In genomic region chr5:146872191-146872590, GRCh38 we compare ENCODE assay signal across 17 cellular contexts. TPM values are rescaled to one million over a fixed set of nuclear protein-coding genes. Genes with fewer than 3 reads are reported as not detected.
DNase-seq lines count a peak whose midpoint lies in the region; ATAC-seq and TF ChIP-seq lines count a peak whose summit lies in the region.
"Had no signal": no experiment of that assay in that cellular context is flagged by ENCODE, and none has a peak within 500 bp of the region (broad histone marks: within the 10 kb centered on the region; RNA-seq: fewer than 3 reads in every experiment).

No MANE protein-coding gene starts in this region.

- no peak overlapping the region for H3K4me2 ChIP-seq in SK-N-SH
- H3K4me2 ChIP-seq: A549 had no signal

- peak overlapping the region; percentile 39 for H3K27ac Mint-ChIP-seq in WTC11
- H3K27ac Mint-ChIP-seq: CD4-positive, alpha-beta T cell had no signal

- peak overlapping the region; percentile 30 for H3K4me3 Mint-ChIP-seq in WTC11
- H3K4me3 Mint-ChIP-seq in activated T-cell treated with anti-CD3 and anti-CD28 coated beads, Interleukin-2, amount 50 U/mL, for 4 hours, result no peak overlapping the region
- H3K4me3 Mint-ChIP-seq: CD4-positive, alpha-beta T cell had no signal

- DNase-seq in SK-N-SH, result no peak
- no peak for DNase-seq in WTC11 (ENCODE audit: low spot score)
- DNase-seq in activated T-cell treated with anti-CD3 and anti-CD28 coated beads, Interleukin-2, amount 50 U/mL, for 4 hours, result no peak
- DNase-seq in germinal center (ENCODE audit: low spot score), result no peak
- no peak for DNase-seq in left cardiac atrium
- DNase-seq in activated naive CD4-positive, alpha-beta T cell (lab: John Stamatoyannopoulos, UW), result no peak
- DNase-seq: AML-193; Caco-2; CD4-positive, alpha-beta T cell; GM23248; H7; IMR-90 had no signal

- POLR2A ChIA-PET in SK-N-SH (lab: Yijun Ruan, JAX), result no interaction called here
- POLR2A ChIA-PET in WTC11 (lab: Charles Lee), result no interaction called here

- H3K9me3 ChIP-seq in SK-N-SH (no peaks in the 10 kb centered on the region), iPS-18a (ENCODE audit: control insufficient read depth, low read depth, low read length) (no peaks in the 10 kb centered on the region)
- H3K9me3 ChIP-seq: A549, Caco-2 had no signal

- no peaks in the 10 kb centered on the region; the same call in 1 of the 2 replicates for H4K20me1 ChIP-seq in SK-N-SH (ENCODE audit: insufficient read depth)

- CTCF ChIA-PET in SK-N-SH (lab: Yijun Ruan, JAX), result interaction anchor here (1.2 kb wide), 1 partner anchor 94 kb away, joined by 3 read pairs; no protein-coding TSS in a partner anchor
- CTCF ChIA-PET in WTC11 (lab: Charles Lee), result interaction anchor here (0.9 to 1.9 kb wide), 4 partner anchors 20 to 339 kb away, joined by 3 to 5 read pairs (median 4); no protein-coding TSS in a partner anchor

- H3K27me3 ChIP-seq in SK-N-SH (ENCODE audit: insufficient read depth) (no peaks in the 10 kb centered on the region), iPS-18a (ENCODE audit: control insufficient read depth, insufficient read depth, low read length) (peaks cover 15% of the 10 kb centered on the region)

- H3K4me3 ChIP-seq in SK-N-SH (ENCODE audit: low read depth in 2 of 2, low read length in 1 of 2) (no peak overlapping the region), iPS-18a (ENCODE audit: low read length) (peak overlapping the region; percentile 19)
- H3K4me3 ChIP-seq: A549, GM23248 had no signal

- H3K27ac ChIP-seq in SK-N-SH (ENCODE audit: low read depth in 2 of 2, low read length in 1 of 2) (peak overlapping the region; percentile 52 to 69; a peak in 2 of 4 replicates), iPS-18a (ENCODE audit: low read length) (no peak overlapping the region)
- H3K27ac ChIP-seq: 22Rv1, A549, C4-2B, GM23248 had no signal

- H3K36me3 Mint-ChIP-seq in WTC11, result no peaks in the 10 kb centered on the region
- no peaks in the 10 kb centered on the region for H3K36me3 Mint-ChIP-seq in activated T-cell treated with anti-CD3 and anti-CD28 coated beads, Interleukin-2, amount 50 U/mL, for 4 hours (ENCODE audit: insufficient read depth)

- H3K9me3 Mint-ChIP-seq in WTC11, result no peaks in the 10 kb centered on the region
- no peaks in the 10 kb centered on the region for H3K9me3 Mint-ChIP-seq in activated T-cell treated with anti-CD3 and anti-CD28 coated beads, Interleukin-2, amount 50 U/mL, for 4 hours
- H3K9me3 Mint-ChIP-seq: CD4-positive, alpha-beta T cell had no signal

- no peak for TF ChIP-seq EP300 in SK-N-SH (IDR thresholded peaks at IDR 0.05; ENCODE audit: borderline replicate concordance in 1 of 2, low read depth in 1 of 2, low read length in 1 of 2)

- no peak for ATAC-seq in SK-N-SH treated with all-trans-retinoic acid at 6 μM for 48 hours
- ATAC-seq in WTC11, result peak; percentile 48
- ATAC-seq in activated T-cell treated with anti-CD3 and anti-CD28 coated beads, Interleukin-2, amount 50 U/mL, for 4 hours, result no peak
- no peak for ATAC-seq in left cardiac atrium
- ATAC-seq: A549 had no signal

- H3K4me1 ChIP-seq in SK-N-SH (ENCODE audit: control insufficient read depth in 1 of 2, insufficient read depth in 2 of 2, low read depth in 1 of 2, low read length in 1 of 2), result peaks cover 0 to 2% of the 10 kb centered on the region in 2 experiments; a peak in 3 of 4 replicates
- peaks cover 65% of the 10 kb centered on the region for H3K4me1 ChIP-seq in iPS-18a (ENCODE audit: control insufficient read depth, low read depth, low read length)
- H3K4me1 ChIP-seq: A549, Caco-2 had no signal

- intact Hi-C loops in left cardiac atrium (cut with DNase I), result no loop called here

- no peak for TF ChIP-seq RAD21 in SK-N-SH (IDR thresholded peaks at IDR 0.05; ENCODE audit: low read length)

- 86% methylated on average over 1 of the region's 1 CpG for WGBS in SK-N-SH (ENCODE audit: low lambda C conversion rate)

- TF ChIP-seq CTCF in SK-N-SH (IDR thresholded peaks at IDR 0.05) (no peak), WTC11 (IDR thresholded peaks at IDR 0.05) (no peak)

- H3K79me2 ChIP-seq in SK-N-SH (ENCODE audit: insufficient read depth), result no peaks in the 10 kb centered on the region

- H3K36me3 ChIP-seq in SK-N-SH (replicated peaks in 1 of 2; ENCODE audit: control insufficient read depth in 1 of 2, insufficient read depth in 2 of 2, low read length in 1 of 2) (peaks cover 0 to 2% of the 10 kb centered on the region in 2 experiments), iPS-18a (ENCODE audit: control insufficient read depth, low read depth, low read length) (no peaks in the 10 kb centered on the region)

- peaks cover 19% of the 10 kb centered on the region for H3K27me3 Mint-ChIP-seq in WTC11 (ENCODE audit: low read depth)
- peaks cover 4% of the 10 kb centered on the region for H3K27me3 Mint-ChIP-seq in activated T-cell treated with anti-CD3 and anti-CD28 coated beads, Interleukin-2, amount 50 U/mL, for 4 hours (ENCODE audit: low read depth)

- H3K4me1 Mint-ChIP-seq in WTC11, result peaks cover 68% of the 10 kb centered on the region
- peaks cover 12% of the 10 kb centered on the region for H3K4me1 Mint-ChIP-seq in activated T-cell treated with anti-CD3 and anti-CD28 coated beads, Interleukin-2, amount 50 U/mL, for 4 hours (ENCODE audit: low read depth)

- peaks cover 13% of the 10 kb centered on the region for H3F3A ChIP-seq in SK-N-SH (replicated peaks; ENCODE audit: insufficient read depth)

- no peaks in the 10 kb centered on the region for H3K9me2 ChIP-seq in SK-N-SH

- H3K9ac ChIP-seq in SK-N-SH, result no peak overlapping the region
- no peak overlapping the region for H3K9ac ChIP-seq in iPS-18a (ENCODE audit: low read length)
- H3K9ac ChIP-seq: GM23248 had no signal

- H2AFZ ChIP-seq in SK-N-SH (ENCODE audit: low read depth), result no peak overlapping the region
- H2AFZ ChIP-seq: GM23248 had no signal

TF ChIP-seq in SK-N-SH, 30 proteins besides CTCF, POLR2A, EP300 and RAD21 (continues in another document):
- TF ChIP-seq CHD2 (IDR thresholded peaks at IDR 0.05; ENCODE audit: low read length, partially characterized antibody) (no peak), MAX (IDR thresholded peaks at IDR 0.05; ENCODE audit: low read depth) (no peak), GATA2 (CRISPR knock-in tag; IDR thresholded peaks at IDR 0.05) (no peak), NFIC (IDR thresholded peaks at IDR 0.05; ENCODE audit: borderline replicate concordance) (no peak), POLR2AphosphoS5 (IDR thresholded peaks at IDR 0.05; ENCODE audit: low read depth, low read length) (no peak)

TF ChIP-seq in SK-N-SH treated with all-trans-retinoic acid at 6 μM for 48 hours, 23 proteins besides CTCF, POLR2A, EP300 and RAD21 (continues in another document):
- TF ChIP-seq RARB (CRISPR knock-in tag; IDR thresholded peaks at IDR 0.05) (no peak), CREB5 (CRISPR knock-in tag; IDR thresholded peaks at IDR 0.05; ENCODE audit: low read depth) (no peak), ZNF565 (CRISPR knock-in tag; conservative IDR thresholded peaks at IDR 0.05; ENCODE audit: low read depth) (no peak), ISL1 (CRISPR knock-in tag; IDR thresholded peaks at IDR 0.05) (no peak), ZNF8 (CRISPR knock-in tag; IDR thresholded peaks at IDR 0.05) (no peak), TOX (CRISPR knock-in tag; IDR thresholded peaks at IDR 0.05; ENCODE audit: borderline replicate concordance) (no peak), ESRRG (CRISPR knock-in tag; IDR thresholded peaks at IDR 0.05) (no peak)

TF ChIP-seq in WTC11, 78 proteins besides CTCF, POLR2A, EP300 and RAD21 (continues in another document):
- TF ChIP-seq CREB1 (CRISPR knock-in tag; IDR thresholded peaks at IDR 0.05), result no peak
- no peak for TF ChIP-seq MAX (CRISPR knock-in tag; IDR thresholded peaks at IDR 0.05)
- TF ChIP-seq TEAD4 (CRISPR knock-in tag; IDR thresholded peaks at IDR 0.05), result no peak
- no peak for TF ChIP-seq MXD4 (CRISPR knock-in tag; IDR thresholded peaks at IDR 0.05; ENCODE audit: borderline replicate concordance)
- no peak for TF ChIP-seq SMAD4 (CRISPR knock-in tag; IDR thresholded peaks at IDR 0.05)
- no peak for TF ChIP-seq HMGXB4 (CRISPR knock-in tag; IDR thresholded peaks at IDR 0.05)
- TF ChIP-seq ZBTB21 (CRISPR knock-in tag; IDR thresholded peaks at IDR 0.05; ENCODE audit: borderline replicate concordance), result no peak
- TF ChIP-seq SOX15 (CRISPR knock-in tag; IDR thresholded peaks at IDR 0.05), result no peak
- TF ChIP-seq ZNF317 (CRISPR knock-in tag; IDR thresholded peaks at IDR 0.05; ENCODE audit: borderline replicate concordance, low read depth), result no peak
- no peak for TF ChIP-seq ZNF121 (CRISPR knock-in tag; IDR thresholded peaks at IDR 0.05)

RNA-seq across cellular contexts. Expression of gene PPP2R2B, which starts 6.4 kb away (rescaled TPM):
- polyA plus RNA-seq in SK-N-SH (2012; rRNA removed), result 11.4 and 11.9 TPM in 2 replicates
- 13.4 and 13.7 TPM in 2 replicates for polyA plus RNA-seq in SK-N-SH (2012; cell fraction: cytosol; rRNA removed)
- 5.4 and 8.3 TPM in 2 replicates for polyA plus RNA-seq in SK-N-SH (2012; cell fraction: nucleus; rRNA removed)
- total RNA-seq in WTC11 (2021) (12.7 to 20.3 TPM (median 13.2 TPM) in 3 replicates), left cardiac atrium (1 to 10 TPM in 1 of 2 donors, under 1 TPM in 1; 0.74 to 1.3 TPM)
- total RNA-seq in activated T-cell treated with anti-CD3 and anti-CD28 coated beads, Interleukin-2, amount 50 U/mL, for 4 hours, result 1 to 10 TPM in 1 of 3 donors, under 1 TPM in 2; 0.30 to 1.3 (median 0.84) TPM
- total RNA-seq: IMR-90 had no signal
- polyA plus RNA-seq: A549, IMR-90 had no signal
